ENCODE assay signal across 9 cellular contexts in the genomic region with DNA sequence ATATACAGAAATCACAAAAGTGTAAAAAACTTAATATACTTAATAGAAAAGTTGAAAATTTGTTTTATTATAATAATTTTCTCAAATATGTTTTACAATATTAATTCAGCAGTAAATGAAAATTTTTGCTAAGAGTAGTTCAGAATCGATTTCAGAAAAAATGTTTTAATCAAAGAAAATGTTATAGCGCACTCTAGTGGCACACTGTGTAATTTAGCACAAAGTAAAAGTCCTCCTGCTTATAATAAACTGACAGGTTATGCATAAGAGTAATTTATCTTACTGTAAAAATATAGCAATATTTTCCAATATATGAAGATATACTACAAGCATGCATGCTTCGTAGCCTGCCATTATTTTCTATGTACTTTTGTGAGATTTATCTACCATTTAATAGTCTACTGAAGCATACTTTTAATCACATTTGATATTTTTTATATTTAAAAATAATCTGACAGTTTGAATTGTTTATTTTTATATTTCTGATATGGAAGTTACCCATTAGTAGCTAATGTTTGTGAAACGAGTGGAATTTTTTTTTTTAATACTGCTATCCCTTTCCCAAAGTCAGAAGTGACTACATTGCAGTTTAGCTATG.
DNase-seq lines count a peak whose midpoint lies in the region; ATAC-seq and TF ChIP-seq lines count a peak whose summit lies in the region.
"Had no signal": no experiment of that assay in that cellular context is flagged by ENCODE, and none has a peak within 500 bp of the region (broad histone marks: within the 10 kb centered on the region; RNA-seq: fewer than 3 reads in every experiment).

No MANE protein-coding gene starts in this region.

- intact Hi-C loops in heart left ventricle (cut with DNase I): no loop called here
- intact Hi-C loops in left cardiac atrium (cut with DNase I): no loop called here
- intact Hi-C loops in uterus (cut with DNase I; ENCODE audit: low total_unique reads): no loop called here

- H3K79me2 ChIP-seq in fibroblast of lung (ENCODE audit: control insufficient read depth, insufficient read depth, low read length): no peaks in the 10 kb centered on the region

- H3K27ac ChIP-seq in heart left ventricle: no peak overlapping the region
- no peak overlapping the region for H3K27ac ChIP-seq in fibroblast of lung (ENCODE audit: insufficient read depth, low read length)
- H3K27ac ChIP-seq in uterus: no peak overlapping the region

- no peak overlapping the region for H3K4me2 ChIP-seq in fibroblast of lung (ENCODE audit: extremely low read depth, insufficient read depth, low read length)

- no peak for DNase-seq in heart left ventricle
- no peak for DNase-seq in left cardiac atrium
- DNase-seq in NCI-H524 treated with DMSO at 0.1 percent for 48 hours (lab: John Stamatoyannopoulos, UW): peak; percentile 5
- peak; percentile 5 to 24 for DNase-seq in fibroblast of lung (ENCODE audit: low read depth in 2 of 2)
- no peak for DNase-seq in uterus

- no peaks in the 10 kb centered on the region for H3K27me3 ChIP-seq in heart left ventricle
- no peaks in the 10 kb centered on the region for H3K27me3 ChIP-seq in fibroblast of lung (ENCODE audit: control insufficient read depth, insufficient read depth, low read length)
- no peaks in the 10 kb centered on the region for H3K27me3 ChIP-seq in uterus

- H3K4me1 ChIP-seq in heart left ventricle (no peaks in the 10 kb centered on the region), fibroblast of lung (ENCODE audit: control insufficient read depth, extremely low read depth, insufficient read depth, low read length) (no peaks in the 10 kb centered on the region), uterus (no peaks in the 10 kb centered on the region)

- WGBS in heart left ventricle, 4 donors: 1 to 3% (median 2%) methylated on average over 4 of the region's 4 CpGs

- H3K9me3 ChIP-seq in heart left ventricle (no peaks in the 10 kb centered on the region), fibroblast of lung (ENCODE audit: control insufficient read depth, insufficient read depth, low read depth, low read length) (no peaks in the 10 kb centered on the region), uterus (no peaks in the 10 kb centered on the region)

- H3K4me3 ChIP-seq in heart left ventricle: no peak overlapping the region
- no peak overlapping the region for H3K4me3 ChIP-seq in fibroblast of lung (replicated peaks in 1 of 4; ENCODE audit: control extremely low read depth in 1 of 4, insufficient read depth in 1 of 4, low read depth in 3 of 4, low read length in 4 of 4)
- H3K4me3 ChIP-seq in uterus: no peak overlapping the region
- H3K4me3 ChIP-seq: lung had no signal

- TF ChIP-seq CTCF in heart left ventricle (IDR thresholded peaks at IDR 0.05) (peak in 11 of 12 donors; percentile 19 to 65 (median 47)), fibroblast of lung (conservative IDR thresholded peaks at IDR 0.05 in 1 of 2, IDR thresholded peaks at IDR 0.05 in 1 of 2; ENCODE audit: low read depth in 1 of 2, low read length in 2 of 2) (peak in 1 of 2 donors; percentile 39), uterus (IDR thresholded peaks at IDR 0.05) (peak in 3 of 4 experiments; percentile 9 to 26 (median 25))

- no peak for ATAC-seq in heart left ventricle
- ATAC-seq in left cardiac atrium: no peak
- ATAC-seq in HG03571 (IDR thresholded peaks at IDR 0.05; ENCODE audit: unreplicated experiment): no peak
- no peak for ATAC-seq in GM21528 (IDR thresholded peaks at IDR 0.05; ENCODE audit: low FRiP score, unreplicated experiment)
- no peak for ATAC-seq in GM21360 (IDR thresholded peaks at IDR 0.05; ENCODE audit: unreplicated experiment)

- H2AFZ ChIP-seq in fibroblast of lung (ENCODE audit: low read length): no peak overlapping the region

- H3K9ac ChIP-seq in fibroblast of lung (ENCODE audit: insufficient read depth, low read length): no peak overlapping the region

- no peaks in the 10 kb centered on the region for H3K36me3 ChIP-seq in heart left ventricle
- H3K36me3 ChIP-seq in fibroblast of lung (ENCODE audit: control insufficient read depth, insufficient read depth, low read length): no peaks in the 10 kb centered on the region
- no peaks in the 10 kb centered on the region for H3K36me3 ChIP-seq in uterus

- no peaks in the 10 kb centered on the region for H4K20me1 ChIP-seq in fibroblast of lung (ENCODE audit: control insufficient read depth, extremely low read depth, insufficient read depth, low read length)

- no peak for TF ChIP-seq POLR2A in heart left ventricle (IDR thresholded peaks at IDR 0.05)
- TF ChIP-seq POLR2A in uterus (IDR thresholded peaks at IDR 0.05): no peak

Comparison
In these comparisons a context has a peak if more than half of its experiments do, and no peak if none do; other contexts are left out.
1. DNase-seq: peak in NCI-H524 treated with DMSO at 0.1 percent for 48 hours (single experiment) and fibroblast of lung (2 of 2); none in heart left ventricle (0 of 5), left cardiac atrium (single experiment) and uterus (0 of 2).